Comparison of ENCODE assay signal across 8 cellular contexts in genomic region chr3:41202075-41202833, GRCh38. TPM values are rescaled to one million over a fixed set of nuclear protein-coding genes. Genes with fewer than 3 reads are reported as not detected.
DNase-seq lines count a peak whose midpoint lies in the region; ATAC-seq, FAIRE-seq and TF ChIP-seq lines count a peak whose summit lies in the region.

No MANE protein-coding gene starts in this region.

- no peaks in the 10 kb centered on the region for H3K9me3 ChIP-seq in A549
- no peaks in the 10 kb centered on the region for H3K9me3 ChIP-seq in HEK293 (ENCODE audit: control insufficient read depth, insufficient read depth, low read depth, low read length)

- H3K4me3 Mint-ChIP-seq in MCF 10A (ENCODE audit: unreplicated experiment) (peak overlapping the region; percentile 82), mesothelial cell of epicardium (peak overlapping the region; percentile 95)

- WGBS in A549 (ENCODE audit: missing lambda C conversion rate): 34% methylated on average over 5 of the region's 5 CpGs

- no peak for TF ChIP-seq POLR2A in A549 (IDR thresholded peaks at IDR 0.05; ENCODE audit: low read length)

- H3K9me3 Mint-ChIP-seq in MCF 10A (ENCODE audit: unreplicated experiment) (no peaks in the 10 kb centered on the region), mesothelial cell of epicardium (no peaks in the 10 kb centered on the region)

- TF ChIP-seq RAD21 in A549 (conservative IDR thresholded peaks at IDR 0.05 in 1 of 2, IDR thresholded peaks at IDR 0.05 in 1 of 2): no peak

- peaks cover 47% of the 10 kb centered on the region for H3K4me1 ChIP-seq in A549
- peaks cover 6% of the 10 kb centered on the region; the same call in 1 of the 2 replicates for H3K4me1 ChIP-seq in HEK293 (ENCODE audit: control insufficient read depth, insufficient read depth, low read length)

- H3K4me2 ChIP-seq in A549: peak overlapping the region; percentile 89

- no peak for TF ChIP-seq EP300 in A549 (IDR thresholded peaks at IDR 0.05)

- ATAC-seq in A549 (no peak), GM18867 (IDR thresholded peaks at IDR 0.05; ENCODE audit: unreplicated experiment) (no peak)

- CTCF ChIA-PET in A549 (lab: Yijun Ruan, JAX): interaction anchor here (0.6 to 2.1 kb wide), 11 partner anchors 84 to 837 kb away, joined by 3 to 10 read pairs (median 4); no protein-coding TSS in a partner anchor
- CTCF ChIA-PET in HEK293 (lab: Yijun Ruan, JAX): interaction anchor here (0.6 to 0.9 kb wide), 11 partner anchors 14 to 1161 kb away, joined by 3 to 5 read pairs (median 3); no protein-coding TSS in a partner anchor
- CTCF ChIA-PET in MCF 10A (lab: Yijun Ruan, JAX): interaction anchor here (0.5 to 4.3 kb wide), 35 partner anchors 9 to 1628 kb away, joined by 3 to 37 read pairs (median 3); no protein-coding TSS in a partner anchor

- H3K27ac Mint-ChIP-seq in MCF 10A (ENCODE audit: low read depth, unreplicated experiment) (peak overlapping the region; percentile 74), mesothelial cell of epicardium (peak overlapping the region; percentile 91)

- H3K36me3 Mint-ChIP-seq in MCF 10A (ENCODE audit: insufficient read depth, unreplicated experiment) (peaks cover 8% of the 10 kb centered on the region), mesothelial cell of epicardium (no peaks in the 10 kb centered on the region)

- TF ChIP-seq CTCF in A549 (IDR thresholded peaks at IDR 0.05) (no peak), HEK293 (tag by site-specific recombination; IDR thresholded peaks at IDR 0.05) (no peak), MCF 10A (IDR thresholded peaks at IDR 0.05; ENCODE audit: unreplicated experiment) (no peak), mesothelial cell of epicardium (IDR thresholded peaks at IDR 0.05; ENCODE audit: unreplicated experiment) (no peak)

- no peaks in the 10 kb centered on the region for H3K27me3 Mint-ChIP-seq in MCF 10A (ENCODE audit: insufficient read depth, unreplicated experiment)
- H3K27me3 Mint-ChIP-seq in mesothelial cell of epicardium (ENCODE audit: low read depth): no peaks in the 10 kb centered on the region

- peak overlapping the region; percentile 95 for H3K4me3 ChIP-seq in A549
- peak overlapping the region; percentile 99 for H3K4me3 ChIP-seq in HEK293 (ENCODE audit: low read depth, low read length)

- DNase-seq in A549 (ENCODE audit: low read depth in 1 of 2, low spot score in 1 of 2) (no peak), MCF 10A (ENCODE audit: unreplicated experiment) (peak; percentile 20), mesothelial cell of epicardium (ENCODE audit: low spot score in 2 of 2, unreplicated experiment in 2 of 2) (no peak), HK-2 (ENCODE audit: unreplicated experiment) (no peak), amniotic stem cell (lab: John Stamatoyannopoulos, UW) (no peak), DMS 273 treated with DMSO at 0.1 percent for 48 hours (lab: John Stamatoyannopoulos, UW) (no peak)

- H3K36me3 ChIP-seq in HEK293 (ENCODE audit: control insufficient read depth in 2 of 2, insufficient read depth in 1 of 2, low read length in 2 of 2): no peaks in the 10 kb centered on the region

- BruUV-seq in MCF 10A (replicated peaks; lab: Mats Ljungman, UMichigan): no TSS peak

- intact Hi-C loops in MCF 10A (cut with micrococcal nuclease): loop anchor here (2.0 to 10.0 kb wide), 7 partner anchors 65 to 875 kb away; partner anchors contain the start of gene ZNF619

- FAIRE-seq in A549 (lab: Jason Lieb, UNC): no peak

- H3K4me1 Mint-ChIP-seq in MCF 10A (ENCODE audit: insufficient read depth, unreplicated experiment) (peaks cover 42% of the 10 kb centered on the region), mesothelial cell of epicardium (peaks cover 64% of the 10 kb centered on the region)

- POLR2A ChIA-PET in A549 (lab: Yijun Ruan, JAX): interaction anchor here (0.5 to 0.6 kb wide), 2 partner anchors 622 to 745 kb away, joined by 3 read pairs; partner anchors contain the start of gene RPL14
- POLR2A ChIA-PET in HEK293 (lab: Yijun Ruan, JAX): interaction anchor here (0.8 to 1.1 kb wide), 2 partner anchors 43 to 86 kb away, joined by 3 to 5 read pairs; no protein-coding TSS in a partner anchor
- POLR2A ChIA-PET in MCF 10A (lab: Yijun Ruan, JAX): interaction anchor here (0.6 to 3.8 kb wide), 12 partner anchors 11 to 1322 kb away, joined by 3 to 23 read pairs (median 4); no protein-coding TSS in a partner anchor

- H3K27ac ChIP-seq in A549 (no peak overlapping the region), HEK293 (ENCODE audit: extremely low read depth, low read depth, low read length) (no peak overlapping the region)

TF ChIP-seq in A549, 52 proteins besides CTCF, POLR2A, EP300 and RAD21:
- TF ChIP-seq REST (IDR thresholded peaks at IDR 0.05) (no peak), RCOR1 (IDR thresholded peaks at IDR 0.05; ENCODE audit: low read depth, low read length) (no peak), MYC (IDR thresholded peaks at IDR 0.05; ENCODE audit: borderline replicate concordance, low read length) (no peak), ZFP36 (IDR thresholded peaks at IDR 0.05; ENCODE audit: borderline replicate concordance, partially characterized antibody) (no peak)

TF ChIP-seq in HEK293, 187 proteins besides CTCF, POLR2A, EP300 and RAD21:
- TF ChIP-seq ZNF660 (tag by site-specific recombination; IDR thresholded peaks at IDR 0.05) (peak; percentile 68; the same call in 1 of the 2 replicates), PRDM6 (tag by site-specific recombination; IDR thresholded peaks at IDR 0.05) (peak; percentile 72), SP2 (tag by site-specific recombination; IDR thresholded peaks at IDR 0.05) (no peak)

RNA-seq across cellular contexts. Expression of gene CTNNB1, which starts 2.9 kb away (rescaled TPM):
- polyA plus RNA-seq in A549 (2011; rRNA removed) (242 and 389 TPM in 2 replicates), A549 (2017; fragmentation: RNase III; extraction: RNeasy Plus Mini Kit Qiagen cat#74134 plus additional on column Dnase treatment) (137 to 149 TPM (median 147 TPM) in 3 replicates)
- polyA plus RNA-seq in A549 (2012; cell fraction: cytosol; rRNA removed): 151 and 188 TPM in 2 replicates
- 238 and 510 TPM in 2 replicates for polyA plus RNA-seq in A549 (2012; cell fraction: nucleus; rRNA removed)
- 1,149 and 1,680 TPM in 2 replicates for polyA minus RNA-seq in A549 (2011; rRNA and poly(A)+ RNA removed)
- total RNA-seq in MCF 10A (2022) (222 and 244 TPM in 2 replicates), mesothelial cell of epicardium (534 to 545 TPM (median 537 TPM) in 3 replicates)
